ENCODE assay signal across 15 cellular contexts in the genomic region with DNA sequence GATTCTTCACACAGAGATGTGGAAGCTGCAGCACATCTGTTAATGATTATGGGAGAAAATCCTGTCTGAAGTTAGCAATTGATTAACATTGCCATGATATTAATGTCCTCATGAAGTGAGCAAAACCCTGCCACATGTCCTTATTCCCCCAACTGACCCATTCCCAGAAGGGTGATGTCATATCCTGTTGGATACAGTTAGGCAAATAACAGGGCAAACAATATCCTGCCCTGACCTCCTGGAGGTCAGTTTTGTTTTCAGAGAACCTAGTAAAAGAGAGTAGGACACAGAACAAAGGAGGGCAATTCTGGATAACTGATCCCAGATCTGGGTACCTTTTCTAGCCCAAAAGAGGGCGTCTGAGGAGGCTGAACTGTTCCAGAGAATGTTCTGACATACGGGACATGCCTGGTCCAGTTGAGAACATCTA. TPM values are rescaled to one million over a fixed set of nuclear protein-coding genes. Genes with fewer than 3 reads are reported as not detected.
DNase-seq lines count a peak whose midpoint lies in the region; ATAC-seq and TF ChIP-seq lines count a peak whose summit lies in the region.
"Had no signal": no experiment of that assay in that cellular context is flagged by ENCODE, and none has a peak within 500 bp of the region (broad histone marks: within the 10 kb centered on the region; RNA-seq: fewer than 3 reads in every experiment).

No MANE protein-coding gene starts in this region.

- H3K27ac ChIP-seq in heart left ventricle (peak overlapping the region; percentile 77 to 96 (median 87)), hepatocyte (peak overlapping the region; percentile 59), thoracic aorta (peak overlapping the region; percentile 47 to 78)
- H3K27ac ChIP-seq: neural progenitor cell had no signal

- intact Hi-C loops in heart left ventricle (cut with DNase I) = loop anchor here in 2 of 10 donors (5.0 kb wide), 2 partner anchors 40 to 65 kb away; no protein-coding TSS in a partner anchor
- intact Hi-C loops in cardiac septum (cut with DNase I) = no loop called here

- no peak overlapping the region for H2AFZ ChIP-seq in hepatocyte
- H2AFZ ChIP-seq: neural progenitor cell had no signal

- no peak overlapping the region for H3K4me2 ChIP-seq in hepatocyte
- H3K4me2 ChIP-seq: neural progenitor cell had no signal

- no peak for DNase-seq in heart left ventricle
- DNase-seq in cardiac septum (ENCODE audit: low spot score) = no peak
- DNase-seq in WTC11 (ENCODE audit: low spot score) = no peak
- DNase-seq in hepatocyte (ENCODE audit: low spot score) = peak; percentile 44
- no peak for DNase-seq in thoracic aorta (ENCODE audit: low spot score)
- DNase-seq in NCI-H1092 (lab: John Stamatoyannopoulos, UW) = no peak
- no peak for DNase-seq in iPS-NIHi11 (ENCODE audit: low spot score)
- DNase-seq: DMS79; effector memory CD8-positive, alpha-beta T cell; NCI-H1694 treated with DMSO at 0.1 percent for 48 hours; stimulated activated CD4-positive, alpha-beta T cell treated with anti-CD3 and anti-CD28 coated beads, Interleukin-1b, Interleukin-23, amount 100 ng/mL, for 48 hours; stimulated activated naive CD4-positive, alpha-beta T cell; T-helper 2 cell had no signal

- H3K9me3 Mint-ChIP-seq in WTC11 = no peaks in the 10 kb centered on the region
- H3K9me3 Mint-ChIP-seq: effector memory CD8-positive, alpha-beta T cell; neural progenitor cell had no signal

- H3K4me1 Mint-ChIP-seq in WTC11 = peaks cover 9% of the 10 kb centered on the region

- H3K27ac Mint-ChIP-seq in WTC11 = no peak overlapping the region
- H3K27ac Mint-ChIP-seq: effector memory CD8-positive, alpha-beta T cell; neural progenitor cell had no signal

- no peaks in the 10 kb centered on the region for H3K36me3 Mint-ChIP-seq in WTC11
- H3K36me3 Mint-ChIP-seq: neural progenitor cell had no signal

- no peaks in the 10 kb centered on the region for H3K9me3 ChIP-seq in heart left ventricle
- no peaks in the 10 kb centered on the region for H3K9me3 ChIP-seq in hepatocyte (ENCODE audit: low read depth)
- H3K9me3 ChIP-seq in thoracic aorta = no peaks in the 10 kb centered on the region

- H3K4me3 ChIP-seq in heart left ventricle (no peak overlapping the region), hepatocyte (no peak overlapping the region), thoracic aorta (no peak overlapping the region)
- H3K4me3 ChIP-seq: neural progenitor cell had no signal

- no peak for TF ChIP-seq POLR2A in heart left ventricle (IDR thresholded peaks at IDR 0.05)

- H3K4me3 Mint-ChIP-seq in WTC11 = no peak overlapping the region
- H3K4me3 Mint-ChIP-seq: effector memory CD8-positive, alpha-beta T cell; neural progenitor cell had no signal

- no peaks in the 10 kb centered on the region for H3K9me2 ChIP-seq in hepatocyte (replicated peaks; ENCODE audit: insufficient read depth)

- POLR2A ChIA-PET in WTC11 (lab: Charles Lee) = no interaction called here

- no peaks in the 10 kb centered on the region for H3K79me2 ChIP-seq in hepatocyte

- H3K36me3 ChIP-seq in heart left ventricle = no peaks in the 10 kb centered on the region
- H3K36me3 ChIP-seq in hepatocyte (replicated peaks; ENCODE audit: insufficient read depth, low read depth) = no peaks in the 10 kb centered on the region
- H3K36me3 ChIP-seq in thoracic aorta = no peaks in the 10 kb centered on the region
- H3K36me3 ChIP-seq: neural progenitor cell had no signal

- no peaks in the 10 kb centered on the region; the same call in 1 of the 2 replicates for H3K27me3 Mint-ChIP-seq in WTC11 (ENCODE audit: low read depth)

- TF ChIP-seq CTCF in heart left ventricle (IDR thresholded peaks at IDR 0.05) = no peak
- TF ChIP-seq CTCF in WTC11 (IDR thresholded peaks at IDR 0.05) = no peak
- TF ChIP-seq CTCF in hepatocyte (IDR thresholded peaks at IDR 0.05; ENCODE audit: poor library complexity) = no peak
- no peak for TF ChIP-seq CTCF in thoracic aorta (IDR thresholded peaks at IDR 0.05)

- H3K27me3 ChIP-seq in heart left ventricle (no peaks in the 10 kb centered on the region), hepatocyte (no peaks in the 10 kb centered on the region), thoracic aorta (replicated peaks; ENCODE audit: insufficient read depth) (no peaks in the 10 kb centered on the region)
- H3K27me3 ChIP-seq: neural progenitor cell had no signal

- no peaks in the 10 kb centered on the region for H4K20me1 ChIP-seq in hepatocyte (ENCODE audit: insufficient read depth, poor library complexity, severe bottlenecking)

- CTCF ChIA-PET in WTC11 (lab: Charles Lee) = interaction anchor here (0.7 to 3.8 kb wide), 7 partner anchors 9 to 113 kb away, joined by 3 to 23 read pairs (median 5); partner anchors contain the start of gene ABLIM3

- WGBS in heart left ventricle, 4 donors = 48 to 67% (median 54%) methylated on average over 2 of the region's 2 CpGs
- 68% methylated on average over 2 of the region's 2 CpGs for WGBS in hepatocyte (ENCODE audit: low lambda C conversion rate, missing lambda C conversion rate)

- ATAC-seq in heart left ventricle (peak in 2 of 4 donors; percentile 16 to 40), WTC11 (peak; percentile 65), thoracic aorta (ENCODE audit: insufficient number of reproducible peaks, low FRiP score, low read depth) (peak; percentile 33), HG03442 (IDR thresholded peaks at IDR 0.05; ENCODE audit: unreplicated experiment) (no peak)
- ATAC-seq: effector memory CD8-positive, alpha-beta T cell had no signal

- H3K4me1 ChIP-seq in heart left ventricle (peaks cover 8 to 100% (median 86%) of the 10 kb centered on the region in 12 donors), hepatocyte (ENCODE audit: insufficient read depth) (no peaks in the 10 kb centered on the region), thoracic aorta (ENCODE audit: control insufficient read depth in 1 of 2, low read depth in 2 of 2) (peaks cover 21 to 66% of the 10 kb centered on the region in 2 donors)
- H3K4me1 ChIP-seq: neural progenitor cell had no signal

TF ChIP-seq in WTC11, 78 proteins besides CTCF, POLR2A, EP300 and RAD21:
- TF ChIP-seq GABPB1 (CRISPR knock-in tag; IDR thresholded peaks at IDR 0.05) = peak; percentile 86
- TF ChIP-seq STAT6 (CRISPR knock-in tag; conservative IDR thresholded peaks at IDR 0.05; ENCODE audit: low read depth) = no peak

RNA-seq across cellular contexts. Expression of gene ABLIM3, which starts 11.0 kb away (rescaled TPM):
- total RNA-seq in heart left ventricle (100 to 1,000 TPM in 4 of 9 donors, 10 to 100 TPM in 5; 70.0 to 175 (median 97.8) TPM), cardiac septum (118 TPM), WTC11 (2021) (0.33 to 0.69 TPM (median 0.46 TPM) in 3 replicates), hepatocyte (7.0 and 7.3 TPM in 2 replicates), thoracic aorta (10 to 100 TPM; 23.0 to 41.2 TPM)
- polyA plus RNA-seq in heart left ventricle (100 to 1,000 TPM in 1 of 2 donors, 10 to 100 TPM in 1; 43.2 to 103 TPM), hepatocyte (7.8 and 8.1 TPM in 2 replicates)
